ENCODE assay signal across 8 cellular contexts in genomic region chr20:43752561-43753301, GRCh38. TPM values are rescaled to one million over a fixed set of nuclear protein-coding genes. Genes with fewer than 3 reads are reported as not detected.
DNase-seq lines count a peak whose midpoint lies in the region; ATAC-seq and TF ChIP-seq lines count a peak whose summit lies in the region.

No MANE protein-coding gene starts in this region.

- H3K9me3 ChIP-seq in lung (ENCODE audit: control insufficient read depth in 2 of 2, insufficient read depth in 1 of 2, low read length in 1 of 2): no peaks in the 10 kb centered on the region
- no peaks in the 10 kb centered on the region for H3K9me3 ChIP-seq in MG63

- DNase-seq in GDM1 (lab: John Stamatoyannopoulos, UW): peak; percentile 29
- peak; percentile 65 for DNase-seq in activated CD8-positive, alpha-beta T cell treated with anti-CD3 and anti-CD28 coated beads, Interleukin-2, amount 10 ng/mL, durations not matched to agents 7 days and 5 days
- peak; percentile 51 for DNase-seq in lung (ENCODE audit: low spot score)
- DNase-seq in NCI-H345 (lab: John Stamatoyannopoulos, UW): no peak
- DNase-seq in MG63: no peak
- no peak for DNase-seq in DMS53 (lab: John Stamatoyannopoulos, UW)

- peak overlapping the region; percentile 91 for H3K27ac Mint-ChIP-seq in activated CD8-positive, alpha-beta T cell treated with anti-CD3 and anti-CD28 coated beads, Interleukin-2, amount 10 ng/mL, durations not matched to agents 7 days and 5 days

- POLR2A ChIA-PET in activated CD8-positive, alpha-beta T cell treated with anti-CD3 and anti-CD28 coated beads, Interleukin-2, amount 10 ng/mL, durations not matched to agents 7 days and 5 days (lab: Charles Lee): interaction anchor here (3.5 kb wide), 1 partner anchor 87 kb away, joined by 25 read pairs; no protein-coding TSS in a partner anchor

- H3K4me3 ChIP-seq in lung (no peak overlapping the region), MG63 (no peak overlapping the region)

- H3K36me3 ChIP-seq in lung (ENCODE audit: control insufficient read depth in 2 of 2, insufficient read depth in 2 of 2, low read length in 2 of 2) (no peaks in the 10 kb centered on the region), MG63 (no peaks in the 10 kb centered on the region)

- H3K4me3 Mint-ChIP-seq in activated CD8-positive, alpha-beta T cell treated with anti-CD3 and anti-CD28 coated beads, Interleukin-2, amount 10 ng/mL, durations not matched to agents 7 days and 5 days: peak overlapping the region; percentile 31

- H3K27me3 ChIP-seq in lung (ENCODE audit: control insufficient read depth, insufficient read depth) (no peaks in the 10 kb centered on the region), MG63 (no peaks in the 10 kb centered on the region)

- H3K4me1 ChIP-seq in lung (ENCODE audit: control insufficient read depth in 2 of 2, insufficient read depth in 2 of 2, low read length in 2 of 2): no peaks in the 10 kb centered on the region

- H3K27ac ChIP-seq in lung (ENCODE audit: low read depth in 1 of 2, low read length in 1 of 2): no peak overlapping the region

- ATAC-seq in GM19438 (IDR thresholded peaks at IDR 0.05; ENCODE audit: low read depth, unreplicated experiment) (peak; percentile 59), HG03571 (IDR thresholded peaks at IDR 0.05; ENCODE audit: unreplicated experiment) (peak; percentile 55), lung (ENCODE audit: insufficient read depth, low FRiP score) (no peak)
- peak; percentile 8 for ATAC-seq in activated CD8-positive, alpha-beta T cell treated with anti-CD3 and anti-CD28 coated beads, Interleukin-2, amount 10 ng/mL, durations not matched to agents 7 days and 5 days

- H3K36me3 Mint-ChIP-seq in activated CD8-positive, alpha-beta T cell treated with anti-CD3 and anti-CD28 coated beads, Interleukin-2, amount 10 ng/mL, durations not matched to agents 7 days and 5 days (ENCODE audit: low read depth): peaks cover 3% of the 10 kb centered on the region

- CTCF ChIA-PET in activated CD8-positive, alpha-beta T cell treated with anti-CD3 and anti-CD28 coated beads, Interleukin-2, amount 10 ng/mL, durations not matched to agents 7 days and 5 days (lab: Charles Lee): interaction anchor here (1.3 to 5.4 kb wide), 6 partner anchors 16 to 327 kb away, joined by 3 to 63 read pairs (median 10); no protein-coding TSS in a partner anchor

- WGBS in lung, 2 donors: 54 to 70% methylated on average over 13 of the region's 13 CpGs

- no peak for TF ChIP-seq CTCF in lung (IDR thresholded peaks at IDR 0.05; ENCODE audit: control extremely low read depth, extremely low read depth)

- no peaks in the 10 kb centered on the region for H3K9me3 Mint-ChIP-seq in activated CD8-positive, alpha-beta T cell treated with anti-CD3 and anti-CD28 coated beads, Interleukin-2, amount 10 ng/mL, durations not matched to agents 7 days and 5 days (ENCODE audit: insufficient read depth)

- H3K27me3 Mint-ChIP-seq in activated CD8-positive, alpha-beta T cell treated with anti-CD3 and anti-CD28 coated beads, Interleukin-2, amount 10 ng/mL, durations not matched to agents 7 days and 5 days (ENCODE audit: low read depth): no peaks in the 10 kb centered on the region

- H3K4me1 Mint-ChIP-seq in activated CD8-positive, alpha-beta T cell treated with anti-CD3 and anti-CD28 coated beads, Interleukin-2, amount 10 ng/mL, durations not matched to agents 7 days and 5 days (ENCODE audit: low read depth): peaks cover 42% of the 10 kb centered on the region

RNA-seq across cellular contexts. Expression of gene GTSF1L, which starts 25.9 kb away (rescaled TPM):
- total RNA-seq in activated CD8-positive, alpha-beta T cell treated with anti-CD3 and anti-CD28 coated beads, Interleukin-2, amount 10 ng/mL, durations not matched to agents 7 days and 5 days: not detected
- total RNA-seq in lung: not detected
- not detected for polyA plus RNA-seq in lung
- not detected in 2 replicates for total RNA-seq in MG63 (2014; rRNA removed; shearing (Covaris generic); ENCODE audit: low replicate concordance)

Comparison
In these comparisons a context has a peak if more than half of its experiments do, and no peak if none do; other contexts are left out.
1. DNase-seq: peak in GDM1 (single experiment), activated CD8-positive, alpha-beta T cell treated with anti-CD3 and anti-CD28 coated beads, Interleukin-2, amount 10 ng/mL, durations not matched to agents 7 days and 5 days (single experiment) and lung (single experiment); none in NCI-H345 (single experiment), MG63 (single experiment) and DMS53 (single experiment).